In the genomic region with DNA sequence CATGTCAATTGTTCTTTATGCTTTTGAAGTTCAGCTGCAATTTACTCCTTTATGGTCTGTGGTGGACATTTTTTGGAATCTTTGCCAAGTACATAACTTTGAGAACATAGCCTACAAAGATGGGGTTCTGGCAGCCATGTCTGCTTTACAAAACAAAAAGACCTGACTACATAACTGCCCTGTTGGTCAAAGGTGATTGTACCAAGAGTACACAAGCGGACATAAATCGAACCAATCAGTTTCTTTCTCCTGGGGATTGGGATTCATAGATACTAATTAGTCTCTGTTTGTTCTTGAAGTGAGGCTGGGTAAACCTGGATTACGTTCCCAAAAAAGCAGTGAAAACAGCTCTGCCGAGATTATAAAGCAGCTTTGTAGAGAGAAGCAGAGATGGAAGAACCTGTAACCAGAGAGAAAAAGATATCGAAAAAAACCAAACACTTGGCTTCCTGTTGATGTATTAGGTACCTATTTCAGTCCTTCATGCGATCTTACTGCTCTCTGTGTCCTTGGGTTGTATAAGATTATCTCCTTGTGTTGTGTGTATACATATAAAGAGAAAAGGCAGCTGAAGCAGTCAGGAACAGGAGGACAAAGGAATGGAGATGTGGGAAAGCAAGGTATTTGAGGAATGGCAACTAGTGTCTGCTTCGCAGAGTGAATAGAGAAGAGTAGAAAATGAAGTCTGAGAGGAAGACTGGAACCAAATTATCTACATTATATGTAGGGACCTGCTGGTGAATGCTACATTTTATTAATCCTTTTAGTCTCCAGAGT, we compare ENCODE assay signal across 1 cellular context.
TF ChIP-seq lines count a peak whose summit lies in the region.

No MANE protein-coding gene starts in this region.

TF ChIP-seq in WTC11, 78 proteins besides CTCF, POLR2A, EP300 and RAD21 (continued from another document):
- TF ChIP-seq, protein P1, sequence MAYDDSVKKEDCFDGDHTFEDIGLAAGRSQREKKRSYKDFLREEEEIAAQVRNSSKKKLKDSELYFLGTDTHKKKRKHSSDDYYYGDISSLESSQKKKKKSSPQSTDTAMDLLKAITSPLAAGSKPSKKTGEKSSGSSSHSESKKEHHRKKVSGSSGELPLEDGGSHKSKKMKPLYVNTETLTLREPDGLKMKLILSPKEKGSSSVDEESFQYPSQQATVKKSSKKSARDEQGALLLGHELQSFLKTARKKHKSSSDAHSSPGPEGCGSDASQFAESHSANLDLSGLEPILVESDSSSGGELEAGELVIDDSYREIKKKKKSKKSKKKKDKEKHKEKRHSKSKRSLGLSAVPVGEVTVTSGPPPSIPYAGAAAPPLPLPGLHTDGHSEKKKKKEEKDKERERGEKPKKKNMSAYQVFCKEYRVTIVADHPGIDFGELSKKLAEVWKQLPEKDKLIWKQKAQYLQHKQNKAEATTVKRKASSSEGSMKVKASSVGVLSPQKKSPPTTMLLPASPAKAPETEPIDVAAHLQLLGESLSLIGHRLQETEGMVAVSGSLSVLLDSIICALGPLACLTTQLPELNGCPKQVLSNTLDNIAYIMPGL (CRISPR knock-in tag; IDR thresholded peaks at IDR 0.05), result no peak
- TF ChIP-seq, protein P2, sequence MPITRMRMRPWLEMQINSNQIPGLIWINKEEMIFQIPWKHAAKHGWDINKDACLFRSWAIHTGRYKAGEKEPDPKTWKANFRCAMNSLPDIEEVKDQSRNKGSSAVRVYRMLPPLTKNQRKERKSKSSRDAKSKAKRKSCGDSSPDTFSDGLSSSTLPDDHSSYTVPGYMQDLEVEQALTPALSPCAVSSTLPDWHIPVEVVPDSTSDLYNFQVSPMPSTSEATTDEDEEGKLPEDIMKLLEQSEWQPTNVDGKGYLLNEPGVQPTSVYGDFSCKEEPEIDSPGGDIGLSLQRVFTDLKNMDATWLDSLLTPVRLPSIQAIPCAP (CRISPR knock-in tag; IDR thresholded peaks at IDR 0.05), result no peak
- TF ChIP-seq MYBL2 (CRISPR knock-in tag; IDR thresholded peaks at IDR 0.05) (no peak), HMGA2 (CRISPR knock-in tag; IDR thresholded peaks at IDR 0.05) (no peak), OVOL2 (CRISPR knock-in tag; IDR thresholded peaks at IDR 0.05; ENCODE audit: borderline replicate concordance) (no peak)
- TF ChIP-seq, protein P3, sequence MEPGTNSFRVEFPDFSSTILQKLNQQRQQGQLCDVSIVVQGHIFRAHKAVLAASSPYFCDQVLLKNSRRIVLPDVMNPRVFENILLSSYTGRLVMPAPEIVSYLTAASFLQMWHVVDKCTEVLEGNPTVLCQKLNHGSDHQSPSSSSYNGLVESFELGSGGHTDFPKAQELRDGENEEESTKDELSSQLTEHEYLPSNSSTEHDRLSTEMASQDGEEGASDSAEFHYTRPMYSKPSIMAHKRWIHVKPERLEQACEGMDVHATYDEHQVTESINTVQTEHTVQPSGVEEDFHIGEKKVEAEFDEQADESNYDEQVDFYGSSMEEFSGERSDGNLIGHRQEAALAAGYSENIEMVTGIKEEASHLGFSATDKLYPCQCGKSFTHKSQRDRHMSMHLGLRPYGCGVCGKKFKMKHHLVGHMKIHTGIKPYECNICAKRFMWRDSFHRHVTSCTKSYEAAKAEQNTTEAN (CRISPR knock-in tag; IDR thresholded peaks at IDR 0.05), result no peak
